ENCODE assay signal across 17 cellular contexts in genomic region chr7:77352688-77353406, GRCh38.
DNase-seq lines count a peak whose midpoint lies in the region; ATAC-seq and TF ChIP-seq lines count a peak whose summit lies in the region.
"Had no signal": no experiment of that assay in that cellular context is flagged by ENCODE, and none has a peak within 500 bp of the region (broad histone marks: within the 10 kb centered on the region; RNA-seq: fewer than 3 reads in every experiment).

No MANE protein-coding gene starts in this region.

- H3K9me3 Mint-ChIP-seq in activated CD8-positive, alpha-beta T cell treated with anti-CD3 and anti-CD28 coated beads for 36 hours = no peaks in the 10 kb centered on the region
- H3K9me3 Mint-ChIP-seq in natural killer cell treated with Interleukin-12 subunit alpha and Interleukin-12 subunit beta and Interleukin-15 and Interleukin-18, amount 100 ng/mL, for 72 hours = no peaks in the 10 kb centered on the region

- CTCF ChIA-PET in activated CD8-positive, alpha-beta T cell treated with anti-CD3 and anti-CD28 coated beads for 36 hours (lab: Charles Lee) = interaction anchor here (1.0 to 2.6 kb wide), 3 partner anchors 21 to 40 kb away, joined by 3 to 9 read pairs (median 3); no protein-coding TSS in a partner anchor

- POLR2A ChIA-PET in activated CD8-positive, alpha-beta T cell treated with anti-CD3 and anti-CD28 coated beads for 36 hours (lab: Charles Lee) = interaction anchor here (1.2 kb wide), 1 partner anchor 10 kb away, joined by 3 read pairs; no protein-coding TSS in a partner anchor

- peak; percentile 8 to 30 for ATAC-seq in activated CD4-positive, CD25-positive, alpha-beta regulatory T cell treated with anti-CD3 and anti-CD28 coated beads, Interleukin-2, amount 50 U/mL, for 24 hours
- peak; percentile 40 for ATAC-seq in HG02885 (IDR thresholded peaks at IDR 0.05; ENCODE audit: poor library complexity, unreplicated experiment)
- ATAC-seq in activated CD8-positive, alpha-beta T cell treated with anti-CD3 and anti-CD28 coated beads for 36 hours = no peak
- ATAC-seq in natural killer cell treated with Interleukin-12 subunit alpha and Interleukin-12 subunit beta and Interleukin-15 and Interleukin-18, amount 100 ng/mL, for 72 hours = peak; percentile 21 to 64
- no peak for ATAC-seq in Right ventricle myocardium inferior
- ATAC-seq: HCT116, PC-3 had no signal

- peak overlapping the region; percentile 75 for H3K27ac Mint-ChIP-seq in activated CD8-positive, alpha-beta T cell treated with anti-CD3 and anti-CD28 coated beads for 36 hours
- peak overlapping the region; percentile 85 to 98 for H3K27ac Mint-ChIP-seq in natural killer cell treated with Interleukin-12 subunit alpha and Interleukin-12 subunit beta and Interleukin-15 and Interleukin-18, amount 100 ng/mL, for 72 hours

- no peaks in the 10 kb centered on the region for H3K36me3 Mint-ChIP-seq in activated CD8-positive, alpha-beta T cell treated with anti-CD3 and anti-CD28 coated beads for 36 hours (ENCODE audit: low read depth)
- H3K36me3 Mint-ChIP-seq in natural killer cell treated with Interleukin-12 subunit alpha and Interleukin-12 subunit beta and Interleukin-15 and Interleukin-18, amount 100 ng/mL, for 72 hours = peaks cover 6% of the 10 kb centered on the region

- peaks cover 58% of the 10 kb centered on the region for H3K4me1 Mint-ChIP-seq in activated CD8-positive, alpha-beta T cell treated with anti-CD3 and anti-CD28 coated beads for 36 hours (ENCODE audit: low read depth)
- peaks cover 66 to 78% of the 10 kb centered on the region in 2 donors for H3K4me1 Mint-ChIP-seq in natural killer cell treated with Interleukin-12 subunit alpha and Interleukin-12 subunit beta and Interleukin-15 and Interleukin-18, amount 100 ng/mL, for 72 hours (ENCODE audit: low read depth in 2 of 2)

- no peak overlapping the region for H3K4me3 Mint-ChIP-seq in activated CD8-positive, alpha-beta T cell treated with anti-CD3 and anti-CD28 coated beads for 36 hours
- H3K4me3 Mint-ChIP-seq in natural killer cell treated with Interleukin-12 subunit alpha and Interleukin-12 subunit beta and Interleukin-15 and Interleukin-18, amount 100 ng/mL, for 72 hours = peak overlapping the region; percentile 35

- intact Hi-C loops in activated CD8-positive, alpha-beta T cell treated with anti-CD3 and anti-CD28 coated beads for 36 hours (cut with micrococcal nuclease) = loop anchor here (10.0 kb wide), 1 partner anchor 112 kb away; no protein-coding TSS in a partner anchor
- intact Hi-C loops in Right ventricle myocardium inferior (cut with DNase I) = no loop called here

- no peak for TF ChIP-seq CTCF in activated CD8-positive, alpha-beta T cell treated with anti-CD3 and anti-CD28 coated beads for 36 hours (IDR thresholded peaks at IDR 0.05)

- H3K27me3 Mint-ChIP-seq in activated CD8-positive, alpha-beta T cell treated with anti-CD3 and anti-CD28 coated beads for 36 hours = no peaks in the 10 kb centered on the region
- no peaks in the 10 kb centered on the region for H3K27me3 Mint-ChIP-seq in natural killer cell treated with Interleukin-12 subunit alpha and Interleukin-12 subunit beta and Interleukin-15 and Interleukin-18, amount 100 ng/mL, for 72 hours

- no peak for DNase-seq in activated CD4-positive, CD25-positive, alpha-beta regulatory T cell treated with anti-CD3 and anti-CD28 coated beads, Interleukin-2, amount 50 U/mL, for 72 hours
- DNase-seq in activated CD8-positive, alpha-beta T cell treated with anti-CD3 and anti-CD28 coated beads for 36 hours = no peak
- no peak for DNase-seq in natural killer cell treated with Interleukin-12 subunit alpha and Interleukin-12 subunit beta and Interleukin-15 and Interleukin-18, amount 100 ng/mL, for 72 hours (ENCODE audit: low spot score)
- DNase-seq in HK-2 (ENCODE audit: unreplicated experiment) (no peak), Right ventricle myocardium inferior (ENCODE audit: missing footprints) (no peak), AG08395 (ENCODE audit: low spot score) (no peak)
- DNase-seq: 8988T; activated CD4-positive, alpha-beta T cell treated with anti-CD3 and anti-CD28 coated beads, Interleukin-2, amount 50 U/mL, for 48 hours; amygdala; Caco-2; colonic mucosa; NCI-H1048; ovary; PC-3 had no signal

Comparison
In these comparisons a context has a peak if more than half of its experiments do, and no peak if none do; other contexts are left out.
1. ATAC-seq: peak in activated CD4-positive, CD25-positive, alpha-beta regulatory T cell treated with anti-CD3 and anti-CD28 coated beads, Interleukin-2, amount 50 U/mL, for 24 hours (2 of 2), HG02885 (single experiment) and natural killer cell treated with Interleukin-12 subunit alpha and Interleukin-12 subunit beta and Interleukin-15 and Interleukin-18, amount 100 ng/mL, for 72 hours (2 of 2); none in activated CD8-positive, alpha-beta T cell treated with anti-CD3 and anti-CD28 coated beads for 36 hours (single experiment) and Right ventricle myocardium inferior (single experiment).